19 cellular contexts compared by ENCODE assay signal in genomic region chr22:32546935-32547334, GRCh38.
"Had no signal": no experiment of that assay in that cellular context is flagged by ENCODE, and none has a peak within 500 bp of the region (broad histone marks: within the 10 kb centered on the region; RNA-seq: fewer than 3 reads in every experiment).

No MANE protein-coding gene starts in this region.

- ATAC-seq: activated CD8-positive, alpha-beta T cell treated with anti-CD3 and anti-CD28 coated beads for 36 hours; activated T-helper 17 cell treated with anti-CD3 and anti-CD28 coated beads, Interleukin-2, amount 50 U/mL, for 72 hours; natural killer cell had no signal

- H3K4me3 ChIP-seq: SJCRH30, thoracic aorta had no signal

- H3K27ac ChIP-seq: epithelial cell of prostate, foreskin keratinocyte, SJCRH30, thoracic aorta had no signal

- H3K27me3 ChIP-seq: foreskin keratinocyte, SJCRH30 had no signal

- H3K36me3 ChIP-seq: SJCRH30, thoracic aorta had no signal

- DNase-seq: activated CD4-positive, alpha-beta T cell treated with anti-CD3 and anti-CD28 coated beads, Interleukin-2, amount 10 ng/mL, durations not matched to agents 24 days and 14 days; activated CD8-positive, alpha-beta T cell treated with anti-CD3 and anti-CD28 coated beads for 36 hours; activated naive CD4-positive, alpha-beta T cell treated with anti-CD3 and anti-CD28 coated beads for 36 hours; activated T-cell treated with anti-CD3 and anti-CD28 coated beads, Interleukin-2, amount 50 U/mL, for 1 hour; anterior cingulate cortex; central memory CD4-positive, alpha-beta T cell; endodermal cell; glutamatergic neuron; hypothalamus; islet precursor cell; natural killer cell; SJCRH30; stimulated activated CD4-positive, alpha-beta T cell treated with anti-CD3 and anti-CD28 coated beads, Interleukin-15, amount 100 ng/mL, for 24 hours; stimulated activated CD4-positive, alpha-beta T cell treated with anti-CD3 and anti-CD28 coated beads, Interleukin-2, amount 100 ng/mL, for 48 hours; T1000 had no signal

- H3K9me3 ChIP-seq: SJCRH30, thoracic aorta had no signal
